9 cellular contexts compared by ENCODE assay signal in the genomic region with DNA sequence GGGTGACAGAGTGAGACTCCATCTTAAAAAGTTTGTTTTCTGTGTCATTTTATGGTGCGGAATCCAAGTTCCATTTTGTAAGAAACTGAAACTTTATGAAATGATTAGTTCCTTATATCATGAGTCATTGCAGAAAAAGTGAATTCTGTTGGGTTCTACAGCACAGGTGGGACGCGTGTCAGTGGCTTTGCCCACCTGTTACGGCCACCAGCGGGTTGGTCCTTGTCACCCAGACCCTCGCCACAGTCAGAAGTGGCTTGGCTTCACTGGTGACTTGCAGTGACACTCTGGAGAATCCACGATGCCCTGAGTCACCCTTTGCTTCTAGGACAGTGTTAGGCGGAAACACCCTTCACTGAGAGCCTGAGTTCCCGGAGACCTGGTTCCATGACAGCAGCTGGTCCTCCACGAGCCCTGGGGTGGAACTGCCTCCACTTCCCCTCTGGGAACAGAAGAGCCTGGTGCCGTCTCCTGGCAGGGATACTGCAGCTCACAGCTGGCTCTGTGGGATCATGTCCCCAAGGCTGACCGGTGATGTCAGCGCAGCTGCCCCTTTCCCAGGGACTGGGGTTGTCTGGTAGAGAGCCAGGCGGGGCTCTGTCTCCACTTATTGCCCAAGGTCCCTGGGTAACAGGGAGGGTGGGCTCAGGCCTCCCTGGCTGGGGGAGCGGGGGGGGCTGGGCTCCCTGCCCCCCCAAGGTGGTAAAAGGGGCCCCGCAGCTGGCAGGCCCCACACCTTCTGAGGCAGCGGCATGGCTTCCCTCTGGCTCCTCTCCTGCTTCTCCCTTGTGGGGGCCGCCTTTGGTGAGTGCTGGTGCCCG. TPM values are rescaled to one million over a fixed set of nuclear protein-coding genes. Genes with fewer than 3 reads are reported as not detected.
A peak's percentile ranks its signal among the peaks of the same experiment; 100 is the strongest.
DNase-seq lines count a peak whose midpoint lies in the region; ATAC-seq, FAIRE-seq and TF ChIP-seq lines count a peak whose summit lies in the region.
"Had no signal": no experiment of that assay in that cellular context is flagged by ENCODE, and none has a peak within 500 bp of the region (broad histone marks: within the 10 kb centered on the region; RNA-seq: fewer than 3 reads in every experiment).

A gene (plus strand): TSS at position 733 of the 821 bp plus-strand sequence. CDS start 20 bp downstream, at position 753.

- no peaks in the 10 kb centered on the region for H3K9me3 ChIP-seq in GM12878 (replicated peaks; ENCODE audit: control insufficient read depth, insufficient read depth, low read length)
- no peaks in the 10 kb centered on the region for H3K9me3 ChIP-seq in thyroid gland
- no peaks in the 10 kb centered on the region for H3K9me3 ChIP-seq in esophagus muscularis mucosa
- H3K9me3 ChIP-seq: heart left ventricle had no signal

- intact Hi-C loops in GM12878 (cut with micrococcal nuclease; ENCODE audit: unreplicated experiment) (loop anchor here (5.0 kb wide), 1 partner anchor 169 kb away; no protein-coding TSS in a partner anchor), thyroid gland (cut with DNase I) (no loop called here), esophagus muscularis mucosa (cut with DNase I) (no loop called here)

- H3K27me3 ChIP-seq in GM12878 (replicated peaks in 1 of 2; ENCODE audit: control insufficient read depth in 2 of 2, insufficient read depth in 2 of 2, low read length in 1 of 2) (no peaks in the 10 kb centered on the region), thyroid gland (no peaks in the 10 kb centered on the region), esophagus muscularis mucosa (no peaks in the 10 kb centered on the region)
- H3K27me3 ChIP-seq: heart left ventricle had no signal

- H3K4me2 ChIP-seq in GM12878 (ENCODE audit: control insufficient read depth, insufficient read depth) = peak within 1 kb of the TSS; percentile 68

- H4K20me1 ChIP-seq in GM12878 (ENCODE audit: control insufficient read depth, insufficient read depth) = no peaks in the 10 kb centered on the region

- TF ChIP-seq EP300 in GM12878 (IDR thresholded peaks at IDR 0.05; ENCODE audit: borderline replicate concordance in 1 of 2, control insufficient read depth in 1 of 2, low read depth in 2 of 2, low read length in 2 of 2) (no peak; a peak in 1 of 4 replicates), esophagus muscularis mucosa (IDR thresholded peaks at IDR 0.05) (no peak)

- peak within 1 kb of the TSS; percentile 67 for H2AFZ ChIP-seq in GM12878 (ENCODE audit: control insufficient read depth, low read depth, low read length)

- no peaks in the 10 kb centered on the region for H3K79me2 ChIP-seq in GM12878 (ENCODE audit: control insufficient read depth, insufficient read depth, low read length)

- peak; percentile 31 for DNase-seq in stimulated activated CD4-positive, alpha-beta T cell treated with anti-CD3 and anti-CD28 coated beads, Interleukin-15, amount 100 ng/mL, for 24 hours
- no peak for DNase-seq in stimulated activated CD4-positive, alpha-beta T cell treated with anti-CD3 and anti-CD28 coated beads, Interleukin-4, amount 100 ng/mL, for 1 hour
- DNase-seq in GM12878 (ENCODE audit: low read depth, low spot score) (no peak), thyroid gland (no peak), NCI-H2227 (lab: John Stamatoyannopoulos, UW; ENCODE audit: unreplicated experiment) (no peak), left lobe of liver (ENCODE audit: low spot score) (no peak), esophagus muscularis mucosa (ENCODE audit: extremely low spot score) (no peak)
- DNase-seq: heart left ventricle had no signal

- BruUV-seq in GM12878 (replicated peaks; lab: Mats Ljungman, UMichigan) = no TSS peak

- no peak within 1 kb of the TSS for H3K9ac ChIP-seq in GM12878 (ENCODE audit: control insufficient read depth, insufficient read depth, low read length)

- 34% methylated on average over 18 of the region's 19 CpGs for WGBS in GM12878 (ENCODE audit: insufficient coverage, insufficient replicate concordance, low lambda C conversion rate, missing lambda C conversion rate)
- 85 to 86% methylated on average over 8 to 11 of the region's 19 CpGs for WGBS in thyroid gland, 2 donors
- 86% methylated on average over 14 of the region's 19 CpGs for WGBS in esophagus muscularis mucosa

- peak; percentile 87 for FAIRE-seq in GM12878 (lab: Jason Lieb, UNC)

- ATAC-seq in HG03066 (IDR thresholded peaks at IDR 0.05; ENCODE audit: low read depth, unreplicated experiment) = peak; percentile 63
- ATAC-seq in GM12878 = peak; percentile 79
- no peak for ATAC-seq in left lobe of liver

- RAD21 ChIA-PET in GM12878 (lab: Charles Lee; ENCODE audit: unreplicated experiment) = interaction anchor here (1.1 kb wide), 1 partner anchor 19 kb away, joined by 3 read pairs; no protein-coding TSS in a partner anchor

- H3K4me1 ChIP-seq in GM12878 (ENCODE audit: control insufficient read depth, insufficient read depth, low read length) (peaks cover 20% of the 10 kb centered on the region), thyroid gland (peaks cover 13 to 32% of the 10 kb centered on the region in 2 donors), esophagus muscularis mucosa (no peaks in the 10 kb centered on the region)

- TF ChIP-seq RAD21 in GM12878 (IDR thresholded peaks at IDR 0.05; ENCODE audit: insufficient read depth, low read depth, low read length) = no peak

- H3K4me3 ChIP-seq in GM12878 (no peak within 1 kb of the TSS), thyroid gland (replicated peaks in 1 of 3) (no peak within 1 kb of the TSS), esophagus muscularis mucosa (no peak within 1 kb of the TSS)

- SMC1A ChIA-PET in GM12878 (lab: Charles Lee; ENCODE audit: uncharacterized antibody, unreplicated experiment) = no interaction called here

- in situ Hi-C loops in GM12878 (cut with MboI) = loop anchor here (10.0 kb wide), 1 partner anchor 546 kb away; no protein-coding TSS in a partner anchor

- POLR2A ChIA-PET in GM12878 (lab: Charles Lee) = no interaction called here

- CTCF ChIA-PET in GM12878 (lab: Yijun Ruan, JAX) = interaction anchor here (0.7 to 3.0 kb wide), 3 partner anchors 19 to 167 kb away, joined by 3 to 11 read pairs (median 5); no protein-coding TSS in a partner anchor

- TF ChIP-seq POLR2A in GM12878 (IDR thresholded peaks at IDR 0.05; ENCODE audit: low read depth, low read length) (peak; percentile 52; the same call in 1 of the 2 replicates), thyroid gland (IDR thresholded peaks at IDR 0.05) (no peak), esophagus muscularis mucosa (IDR thresholded peaks at IDR 0.05; ENCODE audit: low read depth) (no peak)

- H3K36me3 ChIP-seq in GM12878 (ENCODE audit: control insufficient read depth in 2 of 2, insufficient read depth in 2 of 2, low read length in 1 of 2) (no peaks in the 10 kb centered on the region), thyroid gland (no peaks in the 10 kb centered on the region), esophagus muscularis mucosa (no peaks in the 10 kb centered on the region)
- H3K36me3 ChIP-seq: heart left ventricle had no signal

- TF ChIP-seq CTCF in GM12878 (IDR thresholded peaks at IDR 0.05 in 2 of 3, conservative IDR thresholded peaks at IDR 0.05 in 1 of 3; ENCODE audit: control insufficient read depth in 2 of 3, extremely low read depth in 1 of 3, insufficient read depth in 1 of 3, low read depth in 3 of 3, low read length in 3 of 3) (no peak), thyroid gland (IDR thresholded peaks at IDR 0.05) (no peak), esophagus muscularis mucosa (IDR thresholded peaks at IDR 0.05) (no peak)

- peak within 1 kb of the TSS; percentile 20; the same call in 1 of the 2 replicates for H3K27ac ChIP-seq in GM12878 (ENCODE audit: control insufficient read depth, insufficient read depth)
- H3K27ac ChIP-seq in thyroid gland = peak within 1 kb of the TSS in 2 of 3 donors; percentile 14 to 53
- H3K27ac ChIP-seq in esophagus muscularis mucosa (replicated peaks in 1 of 4) = no peak within 1 kb of the TSS
- H3K27ac ChIP-seq: heart left ventricle had no signal

TF ChIP-seq in GM12878, 131 proteins besides CTCF, POLR2A, EP300 and RAD21 (continues in another document):
- TF ChIP-seq NBN (IDR thresholded peaks at IDR 0.05) (no peak), FOXM1 (IDR thresholded peaks at IDR 0.05; ENCODE audit: low read depth, low read length) (no peak), RUNX3 (IDR thresholded peaks at IDR 0.05; ENCODE audit: low read length) (peak; percentile 80), KDM1A (IDR thresholded peaks at IDR 0.05; ENCODE audit: borderline replicate concordance) (no peak), NFIC (IDR thresholded peaks at IDR 0.05; ENCODE audit: low read depth, low read length) (no peak), CHD4 (IDR thresholded peaks at IDR 0.05) (no peak), IRF4 (IDR thresholded peaks at IDR 0.05; ENCODE audit: low read depth, low read length) (peak; percentile 70)
- TF ChIP-seq, protein P1, sequence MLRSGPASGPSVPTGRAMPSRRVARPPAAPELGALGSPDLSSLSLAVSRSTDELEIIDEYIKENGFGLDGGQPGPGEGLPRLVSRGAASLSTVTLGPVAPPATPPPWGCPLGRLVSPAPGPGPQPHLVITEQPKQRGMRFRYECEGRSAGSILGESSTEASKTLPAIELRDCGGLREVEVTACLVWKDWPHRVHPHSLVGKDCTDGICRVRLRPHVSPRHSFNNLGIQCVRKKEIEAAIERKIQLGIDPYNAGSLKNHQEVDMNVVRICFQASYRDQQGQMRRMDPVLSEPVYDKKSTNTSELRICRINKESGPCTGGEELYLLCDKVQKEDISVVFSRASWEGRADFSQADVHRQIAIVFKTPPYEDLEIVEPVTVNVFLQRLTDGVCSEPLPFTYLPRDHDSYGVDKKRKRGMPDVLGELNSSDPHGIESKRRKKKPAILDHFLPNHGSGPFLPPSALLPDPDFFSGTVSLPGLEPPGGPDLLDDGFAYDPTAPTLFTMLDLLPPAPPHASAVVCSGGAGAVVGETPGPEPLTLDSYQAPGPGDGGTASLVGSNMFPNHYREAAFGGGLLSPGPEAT (IDR thresholded peaks at IDR 0.05; ENCODE audit: low read depth) = no peak

RNA-seq across cellular contexts. Expression of the gene that starts here (rescaled TPM):
- total RNA-seq in GM12878 (2013; cell fraction: nucleolus; rRNA removed) = not detected in 2 replicates
- total RNA-seq in GM12878 (2014; rRNA removed) (0.28 and 0.33 TPM in 2 replicates), GM12878 (2014; rRNA removed; fragmentation: Illumina TruSeq; extraction: Trizol) (not detected in 2 replicates), GM12878 (2021) (4.4 and 6.2 TPM in 2 replicates), thyroid gland (not detected), left lobe of liver (9.7 TPM), esophagus muscularis mucosa (not detected)
- not detected for polyA plus RNA-seq in GM12878 (2011; ENCODE audit: low read depth)
- polyA plus RNA-seq in GM12878 (2011; rRNA removed) (not detected in 2 replicates), GM12878 (2014; fragmentation: Illumina TruSeq; extraction: Trizol) (not detected in 2 replicates), GM12878 (2014; fragmentation: Nextera tagmentation; extraction: Ambion mirVana) (not detected), GM12878 (2014; rRNA removed) (not detected in 2 replicates), GM12878 (2016; fragmentation: Nextera tagmentation; extraction: Ambion mirVana) (not detected)
- not detected in 2 replicates for polyA plus RNA-seq in GM12878 (2011; cell fraction: cytosol; rRNA removed)
- polyA plus RNA-seq in GM12878 (2011; cell fraction: nucleus; rRNA removed) = not detected in 2 replicates
- polyA plus RNA-seq in GM12878 (2012) = not detected in 2 replicates
- not detected in 2 replicates for polyA minus RNA-seq in GM12878 (2011; rRNA and poly(A)+ RNA removed)
- not detected in 2 replicates for polyA minus RNA-seq in GM12878 (2011; cell fraction: cytosol; rRNA and poly(A)+ RNA removed)
- polyA minus RNA-seq in GM12878 (2011; cell fraction: nucleus; rRNA and poly(A)+ RNA removed) = not detected in 2 replicates

Comparison
In these comparisons a context has a peak if more than half of its experiments do, and no peak if none do; other contexts are left out.
1. H3K27ac ChIP-seq: peak in GM12878 (single experiment) and thyroid gland (2 of 3); none in esophagus muscularis mucosa (0 of 4).